8 cellular contexts compared by ENCODE assay signal in the genomic region with DNA sequence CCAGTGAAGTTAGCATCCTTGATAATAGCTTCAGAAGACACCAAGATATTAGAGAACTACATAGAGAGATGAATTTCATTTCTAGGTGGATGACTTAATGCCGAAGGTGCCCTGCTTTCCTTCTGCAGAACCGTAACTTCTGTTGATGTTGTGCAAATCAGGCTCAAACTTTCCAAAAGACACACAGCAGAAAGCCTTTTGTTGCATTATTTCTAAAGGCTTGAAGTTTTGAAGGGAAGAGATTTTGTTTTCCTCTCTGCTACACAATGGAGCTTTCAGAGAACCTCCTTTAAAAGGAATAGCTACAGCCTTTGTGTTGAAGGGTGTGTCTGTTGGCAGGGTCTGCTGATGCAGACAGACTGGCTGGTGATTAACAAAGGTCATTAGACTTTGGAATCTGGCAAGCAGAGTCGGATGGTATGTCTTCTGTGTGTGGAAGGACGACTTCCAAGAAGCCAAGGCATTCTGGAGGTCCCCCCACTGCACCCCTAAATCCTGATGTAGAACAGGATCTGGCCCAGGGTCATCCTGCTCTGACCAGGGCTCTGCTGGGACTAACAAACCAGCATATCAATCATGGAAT. TPM values are rescaled to one million over a fixed set of nuclear protein-coding genes. Genes with fewer than 3 reads are reported as not detected.
DNase-seq lines count a peak whose midpoint lies in the region; ATAC-seq and TF ChIP-seq lines count a peak whose summit lies in the region.

No MANE protein-coding gene starts in this region.

- H3K27me3 ChIP-seq in endodermal cell (ENCODE audit: control insufficient read depth, insufficient read depth, low read length, poor library complexity, severe bottlenecking) = no peaks in the 10 kb centered on the region

- CTCF ChIA-PET in activated CD8-positive, alpha-beta memory T cell treated with anti-CD3 and anti-CD28 coated beads, Interleukin-2, amount 10 ng/mL, durations not matched to agents 7 days and 5 days (lab: Charles Lee) = no interaction called here

- 83 to 91% methylated on average over 3 to 4 of the region's 4 CpGs for WGBS in endodermal cell (ENCODE audit: insufficient coverage in 1 of 2, insufficient read length in 1 of 2), 2 experiments

- H3K9me3 ChIP-seq in endodermal cell (ENCODE audit: control insufficient read depth, low read length) = no peaks in the 10 kb centered on the region

- peak; percentile 14 for DNase-seq in ACHN
- DNase-seq in LoVo (ENCODE audit: low spot score) = peak; percentile 75
- no peak for DNase-seq in endodermal cell
- peak; percentile 76 for DNase-seq in midbrain (lab: John Stamatoyannopoulos, UW)
- DNase-seq in OCI-M2 (lab: John Stamatoyannopoulos, UW; ENCODE audit: unreplicated experiment) = no peak
- DNase-seq in NCI-H82 treated with DMSO at 0.1 percent for 48 hours (lab: John Stamatoyannopoulos, UW; ENCODE audit: unreplicated experiment) = no peak
- DNase-seq in stimulated activated naive B cell treated with anti-CD40 and anti-IgM and Interleukin-4, amounts not matched to agents 10 μg/mL and 1 μg/mL and 100 μg/mL, for 72 hours = no peak
- DNase-seq in activated CD8-positive, alpha-beta memory T cell treated with anti-CD3 and anti-CD28 coated beads, Interleukin-2, amount 10 ng/mL, durations not matched to agents 7 days and 5 days = no peak

- H3K4me3 Mint-ChIP-seq in endodermal cell = peak overlapping the region; percentile 19
- H3K4me3 Mint-ChIP-seq in stimulated activated naive B cell treated with anti-CD40 and anti-IgM and Interleukin-4, amounts not matched to agents 10 μg/mL and 1 μg/mL and 100 μg/mL, for 72 hours = no peak overlapping the region
- H3K4me3 Mint-ChIP-seq in activated CD8-positive, alpha-beta memory T cell treated with anti-CD3 and anti-CD28 coated beads, Interleukin-2, amount 10 ng/mL, durations not matched to agents 7 days and 5 days = no peak overlapping the region

- H3K4me1 ChIP-seq in endodermal cell (ENCODE audit: control insufficient read depth, insufficient read depth, low read length) = peaks cover 22% of the 10 kb centered on the region

- peaks cover 32% of the 10 kb centered on the region for H3K4me1 Mint-ChIP-seq in endodermal cell
- H3K4me1 Mint-ChIP-seq in stimulated activated naive B cell treated with anti-CD40 and anti-IgM and Interleukin-4, amounts not matched to agents 10 μg/mL and 1 μg/mL and 100 μg/mL, for 72 hours = peaks cover 0 to 3% of the 10 kb centered on the region in 2 donors
- H3K4me1 Mint-ChIP-seq in activated CD8-positive, alpha-beta memory T cell treated with anti-CD3 and anti-CD28 coated beads, Interleukin-2, amount 10 ng/mL, durations not matched to agents 7 days and 5 days = no peaks in the 10 kb centered on the region

- no peak for TF ChIP-seq CTCF in endodermal cell (conservative IDR thresholded peaks at IDR 0.05)

- in situ Hi-C loops in ACHN (cut with HindIII; ENCODE audit: low pct_ligation_motif_present, low pct_unique_long_range_greater_than_20kb, low sequenced_read_pairs) = no loop called here

- no peaks in the 10 kb centered on the region for H3K27me3 Mint-ChIP-seq in endodermal cell (ENCODE audit: insufficient read depth)
- no peaks in the 10 kb centered on the region for H3K27me3 Mint-ChIP-seq in stimulated activated naive B cell treated with anti-CD40 and anti-IgM and Interleukin-4, amounts not matched to agents 10 μg/mL and 1 μg/mL and 100 μg/mL, for 72 hours
- no peaks in the 10 kb centered on the region for H3K27me3 Mint-ChIP-seq in activated CD8-positive, alpha-beta memory T cell treated with anti-CD3 and anti-CD28 coated beads, Interleukin-2, amount 10 ng/mL, durations not matched to agents 7 days and 5 days

- peaks cover 45% of the 10 kb centered on the region for H3K36me3 Mint-ChIP-seq in endodermal cell (ENCODE audit: low read depth)
- H3K36me3 Mint-ChIP-seq in stimulated activated naive B cell treated with anti-CD40 and anti-IgM and Interleukin-4, amounts not matched to agents 10 μg/mL and 1 μg/mL and 100 μg/mL, for 72 hours = no peaks in the 10 kb centered on the region
- no peaks in the 10 kb centered on the region for H3K36me3 Mint-ChIP-seq in activated CD8-positive, alpha-beta memory T cell treated with anti-CD3 and anti-CD28 coated beads, Interleukin-2, amount 10 ng/mL, durations not matched to agents 7 days and 5 days

- H3K4me3 ChIP-seq in endodermal cell (ENCODE audit: low read length) = peak overlapping the region; percentile 72

- H3K9ac ChIP-seq in endodermal cell (ENCODE audit: extremely low read depth, low read length, poor library complexity, severe bottlenecking) = peak overlapping the region; percentile 39

- ATAC-seq in stimulated activated naive B cell treated with anti-CD40 and anti-IgM and Interleukin-4, amounts not matched to agents 10 μg/mL and 1 μg/mL and 100 μg/mL, for 72 hours (replicated peaks) = no peak
- no peak for ATAC-seq in activated CD8-positive, alpha-beta memory T cell treated with anti-CD3 and anti-CD28 coated beads, Interleukin-2, amount 10 ng/mL, durations not matched to agents 7 days and 5 days

- peak overlapping the region; percentile 97 for H3K27ac ChIP-seq in endodermal cell (ENCODE audit: low read depth, low read length)

- H3K27ac Mint-ChIP-seq in endodermal cell = peak overlapping the region; percentile 96
- no peak overlapping the region for H3K27ac Mint-ChIP-seq in stimulated activated naive B cell treated with anti-CD40 and anti-IgM and Interleukin-4, amounts not matched to agents 10 μg/mL and 1 μg/mL and 100 μg/mL, for 72 hours
- H3K27ac Mint-ChIP-seq in activated CD8-positive, alpha-beta memory T cell treated with anti-CD3 and anti-CD28 coated beads, Interleukin-2, amount 10 ng/mL, durations not matched to agents 7 days and 5 days = no peak overlapping the region

- peaks cover 46% of the 10 kb centered on the region for H3K36me3 ChIP-seq in endodermal cell (ENCODE audit: control insufficient read depth, insufficient read depth, low read length)

- no peaks in the 10 kb centered on the region for H3K9me3 Mint-ChIP-seq in endodermal cell
- peaks cover 6% of the 10 kb centered on the region in 2 donors for H3K9me3 Mint-ChIP-seq in stimulated activated naive B cell treated with anti-CD40 and anti-IgM and Interleukin-4, amounts not matched to agents 10 μg/mL and 1 μg/mL and 100 μg/mL, for 72 hours
- H3K9me3 Mint-ChIP-seq in activated CD8-positive, alpha-beta memory T cell treated with anti-CD3 and anti-CD28 coated beads, Interleukin-2, amount 10 ng/mL, durations not matched to agents 7 days and 5 days (ENCODE audit: low read depth) = peaks cover 11% of the 10 kb centered on the region

RNA-seq across cellular contexts. Expression of a gene that starts 57.8 kb away (rescaled TPM):
- 10 to 100 TPM; 68.2 to 88.4 TPM for total RNA-seq in endodermal cell
- polyA plus RNA-seq in endodermal cell (2013, experiment 1 of 2) = 37.8 TPM
- polyA plus RNA-seq in endodermal cell (2013, experiment 2 of 2) = 41.0 TPM
- total RNA-seq in activated CD8-positive, alpha-beta memory T cell treated with anti-CD3 and anti-CD28 coated beads, Interleukin-2, amount 10 ng/mL, durations not matched to agents 7 days and 5 days = under 1 TPM; 0.18 to 0.26 TPM

Comparison
In these comparisons a context has a peak if more than half of its experiments do, and no peak if none do; other contexts are left out.
1. DNase-seq: peak in ACHN (single experiment), LoVo (single experiment) and midbrain (single experiment); none in endodermal cell (single experiment), OCI-M2 (single experiment), NCI-H82 treated with DMSO at 0.1 percent for 48 hours (single experiment), stimulated activated naive B cell treated with anti-CD40 and anti-IgM and Interleukin-4, amounts not matched to agents 10 μg/mL and 1 μg/mL and 100 μg/mL, for 72 hours (single experiment) and activated CD8-positive, alpha-beta memory T cell treated with anti-CD3 and anti-CD28 coated beads, Interleukin-2, amount 10 ng/mL, durations not matched to agents 7 days and 5 days (single experiment).
2. RNA of a gene that starts 57.8 kb away (total RNA-seq): 68.2 to 88.4 TPM in endodermal cell; 0.18 to 0.26 TPM in activated CD8-positive, alpha-beta memory T cell treated with anti-CD3 and anti-CD28 coated beads, Interleukin-2, amount 10 ng/mL, durations not matched to agents 7 days and 5 days; every median in the first group is over 10 times any median in the second.